8 cellular contexts compared by ENCODE assay signal in the genomic region with DNA sequence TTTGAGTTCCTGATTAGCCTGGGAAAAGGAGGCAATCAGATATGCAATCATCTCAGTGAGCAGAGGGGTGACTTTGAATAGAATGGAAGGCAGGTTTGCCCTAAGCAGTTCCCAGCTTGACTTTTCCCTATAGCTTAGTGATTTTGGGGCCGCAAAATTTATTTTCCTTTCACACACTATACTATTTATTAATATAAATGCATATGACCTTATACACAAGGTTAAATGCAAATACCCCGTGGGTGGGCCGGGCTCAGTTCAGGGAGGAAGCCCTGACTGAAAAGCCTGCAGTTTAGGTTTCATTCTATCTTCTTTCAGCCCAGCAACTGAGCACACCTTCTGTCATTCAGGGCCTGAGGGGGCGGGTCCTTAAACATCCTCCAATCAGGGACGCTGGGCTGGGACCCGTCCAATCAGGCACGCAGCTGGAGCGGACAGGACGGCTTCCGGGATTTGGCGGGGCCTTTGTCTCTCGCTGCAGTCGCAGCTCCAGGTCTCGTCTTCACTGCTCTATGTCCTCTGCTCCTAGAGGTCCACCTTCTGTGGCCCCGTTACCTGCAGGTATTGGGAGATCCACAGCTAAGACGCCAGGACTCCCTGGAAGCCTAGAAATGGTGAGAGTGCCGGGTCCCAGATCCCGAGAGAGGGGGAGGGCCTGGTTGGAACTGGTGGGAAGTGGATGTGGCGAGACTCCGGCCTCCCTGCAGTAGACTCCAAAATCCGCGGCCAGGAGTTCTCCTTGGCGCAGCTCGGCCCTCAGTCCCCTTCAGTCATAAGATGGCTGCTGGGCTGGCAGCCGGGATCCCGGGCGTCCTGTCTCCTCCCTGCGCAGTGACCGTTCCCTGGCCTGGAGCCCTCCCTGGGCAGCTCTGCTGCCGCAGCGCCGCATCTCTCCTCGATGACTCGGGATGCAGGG. TPM values are rescaled to one million over a fixed set of nuclear protein-coding genes. Genes with fewer than 3 reads are reported as not detected.
DNase-seq lines count a peak whose midpoint lies in the region; ATAC-seq and TF ChIP-seq lines count a peak whose summit lies in the region.

A gene (plus strand): TSS at position 468 of the 916 bp plus-strand sequence. CDS start 45 bp downstream, at position 513.

- peak within 1 kb of the TSS; percentile 95 for H3K9ac ChIP-seq in endodermal cell (ENCODE audit: extremely low read depth, low read length, poor library complexity, severe bottlenecking)

- H3K27me3 ChIP-seq in endodermal cell (ENCODE audit: control insufficient read depth, insufficient read depth, low read length, poor library complexity, severe bottlenecking) = no peaks in the 10 kb centered on the region

- peaks cover 39% of the 10 kb centered on the region for H3K4me1 Mint-ChIP-seq in endodermal cell

- no peaks in the 10 kb centered on the region for H3K4me1 ChIP-seq in endodermal cell (ENCODE audit: control insufficient read depth, insufficient read depth, low read length)
- H3K4me1 ChIP-seq in mesodermal cell (ENCODE audit: control insufficient read depth, insufficient read depth, low read length, poor library complexity, severe bottlenecking) = peaks cover 15% of the 10 kb centered on the region

- TF ChIP-seq CTCF in endodermal cell (conservative IDR thresholded peaks at IDR 0.05) = no peak

- H3K27ac ChIP-seq in endodermal cell (ENCODE audit: low read depth, low read length) (peak within 1 kb of the TSS; percentile 97), mesodermal cell (ENCODE audit: low read depth, low read length, severe bottlenecking) (peak within 1 kb of the TSS; percentile 92)

- H3K4me3 Mint-ChIP-seq in endodermal cell = peak within 1 kb of the TSS; percentile 96

- H3K36me3 Mint-ChIP-seq in endodermal cell (ENCODE audit: low read depth) = peaks cover 5% of the 10 kb centered on the region

- H3K27ac Mint-ChIP-seq in endodermal cell = peak within 1 kb of the TSS; percentile 99

- H3K36me3 ChIP-seq in endodermal cell (ENCODE audit: control insufficient read depth, insufficient read depth, low read length) (peaks cover 3% of the 10 kb centered on the region), mesodermal cell (ENCODE audit: control insufficient read depth, insufficient read depth, low read length) (peaks cover 2% of the 10 kb centered on the region)

- H3K9me3 Mint-ChIP-seq in endodermal cell = no peaks in the 10 kb centered on the region

- H3K27me3 Mint-ChIP-seq in endodermal cell (ENCODE audit: insufficient read depth) = no peaks in the 10 kb centered on the region

- peak; percentile 98 for ATAC-seq in GM21367 (IDR thresholded peaks at IDR 0.05; ENCODE audit: unreplicated experiment)

- H3K9me3 ChIP-seq in endodermal cell (ENCODE audit: control insufficient read depth, low read length) (no peaks in the 10 kb centered on the region), mesodermal cell (ENCODE audit: control insufficient read depth, low read length) (no peaks in the 10 kb centered on the region)

- H3K4me3 ChIP-seq in endodermal cell (ENCODE audit: low read length) (peak within 1 kb of the TSS; percentile 87), mesodermal cell (ENCODE audit: extremely low read depth, insufficient read depth, low read length, poor library complexity, severe bottlenecking) (peak within 1 kb of the TSS; percentile 94)

- 0 to 1% methylated on average over 16 to 34 of the region's 34 CpGs for WGBS in endodermal cell (ENCODE audit: insufficient coverage in 1 of 2, insufficient read length in 1 of 2), 2 experiments
- 0% methylated on average over 24 to 32 of the region's 34 CpGs for WGBS in mesodermal cell (ENCODE audit: insufficient coverage in 2 of 2), 2 experiments

- DNase-seq in COLO829 (ENCODE audit: low spot score) = peak; percentile 80
- DNase-seq in HT1080 (ENCODE audit: low read depth) = peak; percentile 85
- DNase-seq in NOMO-1 (lab: John Stamatoyannopoulos, UW; ENCODE audit: unreplicated experiment in 2 of 2) = peak; percentile 88 to 91
- peak; percentile 51 to 77 (median 67) for DNase-seq in activated CD8-positive, alpha-beta memory T cell treated with anti-CD3 and anti-CD28 coated beads for 48 hours (ENCODE audit: low read depth in 2 of 3, low spot score in 2 of 3)
- peak; percentile 96 for DNase-seq in endodermal cell
- peak; percentile 56 for DNase-seq in stimulated activated CD8-positive, alpha-beta memory T cell treated with anti-CD3 and anti-CD28 coated beads, Interleukin-15, amount 100 ng/mL, for 24 hours (ENCODE audit: low read depth)

RNA-seq across cellular contexts. Expression of the gene that starts here (rescaled TPM):
- 2.8 and 3.9 TPM in 2 replicates for total RNA-seq in HT1080 (2014; rRNA removed; shearing (Covaris generic))
- polyA plus RNA-seq in HT1080 (2015; cell fraction: cytosol; rRNA removed) = 3.2 and 3.4 TPM in 2 replicates
- polyA plus RNA-seq in HT1080 (2015; cell fraction: nucleus; rRNA removed) = 2.7 and 2.9 TPM in 2 replicates
- total RNA-seq in endodermal cell = 10 to 100 TPM; 15.5 to 20.5 TPM
- polyA plus RNA-seq in endodermal cell (2013, experiment 1 of 2) = 16.2 TPM
- polyA plus RNA-seq in endodermal cell (2013, experiment 2 of 2) = 16.7 TPM
- 7.2 TPM for polyA plus RNA-seq in mesodermal cell (2013, experiment 1 of 2)
- polyA plus RNA-seq in mesodermal cell (2013, experiment 2 of 2) = 11.2 TPM

Comparison
In these comparisons a context has a peak if more than half of its experiments do, and no peak if none do; other contexts are left out.
1. Peak in every context shown above with its lines: DNase-seq, ATAC-seq, H3K4me3 ChIP-seq and H3K27ac ChIP-seq.